Comparison of ENCODE assay signal across 1 cellular context in the genomic region with DNA sequence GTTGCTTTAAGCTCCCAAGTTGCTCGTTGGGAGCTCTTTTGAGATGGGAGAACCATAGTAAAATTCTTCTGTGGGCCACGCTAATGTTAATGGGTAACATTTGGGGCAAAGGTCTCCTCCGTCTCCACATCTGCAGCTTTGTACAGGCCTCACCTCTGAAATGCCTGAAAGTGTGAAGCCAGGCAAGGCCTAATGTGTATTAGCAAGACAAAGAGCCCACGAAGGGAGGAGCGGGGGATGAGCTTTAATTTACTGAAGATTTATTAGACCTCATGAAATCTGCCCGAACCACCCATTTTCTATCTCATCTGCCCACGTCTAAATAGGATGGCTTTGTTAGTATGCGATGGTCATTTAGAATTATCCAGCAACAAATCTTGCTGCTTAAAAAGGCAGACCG.
TF ChIP-seq lines count a peak whose summit lies in the region.

No MANE protein-coding gene starts in this region.

TF ChIP-seq in H1, 55 proteins besides CTCF, POLR2A, EP300 and RAD21:
- TF ChIP-seq KDM4A (IDR thresholded peaks at IDR 0.05; ENCODE audit: low read depth, low read length, severe bottlenecking) (no peak), KDM1A (IDR thresholded peaks at IDR 0.05; ENCODE audit: borderline replicate concordance, low read length) (no peak), RFX5 (IDR thresholded peaks at IDR 0.05; ENCODE audit: borderline replicate concordance, low read depth, low read length) (no peak), FOSL1 (IDR thresholded peaks at IDR 0.05; ENCODE audit: insufficient read depth, low read depth, low read length) (no peak), JUND (IDR thresholded peaks at IDR 0.05; ENCODE audit: low read length) (no peak)
